In genomic region chr11:88522624-88523361, GRCh38 we compare ENCODE assay signal across 23 cellular contexts.
"Had no signal": no experiment of that assay in that cellular context is flagged by ENCODE, and none has a peak within 500 bp of the region (broad histone marks: within the 10 kb centered on the region; RNA-seq: fewer than 3 reads in every experiment).

No MANE protein-coding gene starts in this region.

- H3K27me3 ChIP-seq: cardiac muscle cell, heart right ventricle, ovary, stomach, vagina had no signal

- H3K4me1 ChIP-seq: heart right ventricle, left ventricle myocardium inferior, psoas muscle, vagina had no signal

- H3K4me1 Mint-ChIP-seq: activated CD4-positive, alpha-beta T cell treated with anti-CD3 and anti-CD28 coated beads for 36 hours; immature natural killer cell; naive thymus-derived CD4-positive, alpha-beta T cell had no signal

- H3K36me3 ChIP-seq: cardiac muscle cell, heart right ventricle, left ventricle myocardium inferior, ovary, stomach, vagina had no signal

- H3K27ac ChIP-seq: cardiac muscle cell, epithelial cell of prostate, heart right ventricle, left ventricle myocardium inferior, ovary, psoas muscle, stomach, vagina had no signal

- H3K9me3 ChIP-seq: heart right ventricle, left ventricle myocardium inferior, mucosa of descending colon, ovary, psoas muscle, stomach, vagina had no signal

- H3K4me3 Mint-ChIP-seq: activated CD4-positive, alpha-beta T cell treated with anti-CD3 and anti-CD28 coated beads for 36 hours; endodermal cell; immature natural killer cell; naive thymus-derived CD4-positive, alpha-beta T cell had no signal

- H3K4me3 ChIP-seq: cardiac muscle cell, heart right ventricle, left ventricle myocardium inferior, mucosa of descending colon, ovary, psoas muscle, stomach, vagina had no signal

- ATAC-seq: activated CD4-positive, alpha-beta T cell treated with anti-CD3 and anti-CD28 coated beads for 36 hours; activated naive CD4-positive, alpha-beta T cell treated with anti-CD3 and anti-CD28 coated beads, Interleukin-2, amount 50 U/mL, for 72 hours; heart right ventricle; mucosa of descending colon; naive thymus-derived CD4-positive, alpha-beta T cell; psoas muscle; right cardiac atrium had no signal

- H3K27ac Mint-ChIP-seq: activated CD4-positive, alpha-beta T cell treated with anti-CD3 and anti-CD28 coated beads for 36 hours; activated naive CD4-positive, alpha-beta T cell treated with anti-CD3 and anti-CD28 coated beads, Interleukin-2, amount 50 U/mL, for 72 hours; endodermal cell; immature natural killer cell; naive thymus-derived CD4-positive, alpha-beta T cell had no signal

- H3K9me3 Mint-ChIP-seq: endodermal cell, immature natural killer cell had no signal

- H3K36me3 Mint-ChIP-seq: immature natural killer cell; naive thymus-derived CD4-positive, alpha-beta T cell had no signal

- DNase-seq: activated CD4-positive, alpha-beta T cell treated with anti-CD3 and anti-CD28 coated beads for 36 hours; activated CD4-positive, alpha-beta T cell treated with anti-CD3 and anti-CD28 coated beads, Interleukin-2, amount 50 U/mL, for 48 hours; activated gamma-delta T cell treated with Interleukin-2 at 50 U/mL for 16 hours; amniotic stem cell; endodermal cell; heart right ventricle; immature natural killer cell; kidney glomerular epithelial cell; left ventricle myocardium inferior; mucosa of descending colon; naive thymus-derived CD4-positive, alpha-beta T cell; ovary; psoas muscle; right cardiac atrium; small intestine; stimulated activated CD4-positive, alpha-beta T cell treated with anti-CD3 and anti-CD28 coated beads, Interleukin-15, amount 100 ng/mL, for 24 hours; stimulated activated CD4-positive, alpha-beta T cell treated with anti-CD3 and anti-CD28 coated beads, Interleukin-4, amount 100 ng/mL, for 1 hour; stomach; trophoblast cell had no signal
